16 cellular contexts compared by ENCODE assay signal in genomic region chr21:26800001-26800400, GRCh38. TPM values are rescaled to one million over a fixed set of nuclear protein-coding genes. Genes with fewer than 3 reads are reported as not detected.
DNase-seq lines count a peak whose midpoint lies in the region; ATAC-seq and TF ChIP-seq lines count a peak whose summit lies in the region.
"Had no signal": no experiment of that assay in that cellular context is flagged by ENCODE, and none has a peak within 500 bp of the region (broad histone marks: within the 10 kb centered on the region; RNA-seq: fewer than 3 reads in every experiment).

No MANE protein-coding gene starts in this region.

- H4K8ac ChIP-seq in IMR-90 (ENCODE audit: low read depth in 2 of 2, low read length in 2 of 2) (peak overlapping the region; percentile 30 to 97), mesenchymal stem cell (ENCODE audit: low read length) (peak overlapping the region; percentile 33)

- WGBS in IMR-90 (ENCODE audit: extremely low coverage in 2 of 2, insufficient read length in 1 of 2), 2 experiments, result no CpG with 5 or more reads among the region's 3 CpGs
- 38 to 40% methylated on average over 3 of the region's 3 CpGs for WGBS in esophagus squamous epithelium, 2 donors
- 67% methylated on average over 3 of the region's 3 CpGs for WGBS in mesenchymal stem cell
- WGBS in testis, 2 donors, result 27 to 29% methylated on average over 3 of the region's 3 CpGs

- intact Hi-C loops in IMR-90 (cut with micrococcal nuclease) (no loop called here), esophagus squamous epithelium (cut with DNase I) (no loop called here), testis (cut with DNase I; ENCODE audit: low total_unique reads) (no loop called here)

- TF ChIP-seq POLR2A in IMR-90 (IDR thresholded peaks at IDR 0.05; ENCODE audit: low read depth, low read length) (no peak), esophagus squamous epithelium (IDR thresholded peaks at IDR 0.05) (no peak), testis (IDR thresholded peaks at IDR 0.05) (no peak)

- no peak for TF ChIP-seq RAD21 in IMR-90 (IDR thresholded peaks at IDR 0.05; ENCODE audit: low read length)

- no peak overlapping the region for H3K4me3 ChIP-seq in IMR-90 (ENCODE audit: insufficient read depth, low read depth, low read length)
- no peak overlapping the region for H3K4me3 ChIP-seq in esophagus squamous epithelium
- no peak overlapping the region for H3K4me3 ChIP-seq in mesenchymal stem cell (ENCODE audit: insufficient read depth in 1 of 2, low read depth in 1 of 2, low read length in 2 of 2)
- no peak overlapping the region for H3K4me3 ChIP-seq in testis
- H3K4me3 ChIP-seq: HAP-1 had no signal

- dilution Hi-C loops in IMR-90 (cut with HindIII; ENCODE audit: low sequenced_read_pairs, unreplicated experiment), result no loop called here

- H2BK5ac ChIP-seq in IMR-90 (ENCODE audit: low read depth, low read length, poor library complexity, severe bottlenecking) (peak overlapping the region; percentile 64), mesenchymal stem cell (ENCODE audit: low read depth, low read length, poor library complexity, severe bottlenecking) (no peak overlapping the region)

- H3K27ac ChIP-seq in IMR-90 (ENCODE audit: insufficient read depth, low read length) (peak overlapping the region; percentile 30; the same call in 1 of the 2 replicates), esophagus squamous epithelium (peak overlapping the region in 3 of 4 donors; percentile 79 to 84 (median 83)), mesenchymal stem cell (ENCODE audit: low read length, poor library complexity, severe bottlenecking) (no peak overlapping the region), testis (peak overlapping the region; percentile 87 to 89)

- H3K18ac ChIP-seq in IMR-90 (ENCODE audit: low read depth, low read length) (peak overlapping the region; percentile 96), mesenchymal stem cell (ENCODE audit: low read depth in 1 of 2, low read length in 2 of 2) (peak overlapping the region; percentile 25 to 40)

- POLR2A ChIA-PET in IMR-90 (lab: Charles Lee; ENCODE audit: unreplicated experiment), result no interaction called here

- H3K9me3 ChIP-seq in IMR-90 (ENCODE audit: control insufficient read depth, insufficient read depth, low read length) (peaks cover 5% of the 10 kb centered on the region), esophagus squamous epithelium (no peaks in the 10 kb centered on the region), mesenchymal stem cell (ENCODE audit: control insufficient read depth, low read length) (no peaks in the 10 kb centered on the region), testis (no peaks in the 10 kb centered on the region)
- H3K9me3 ChIP-seq: HAP-1 had no signal

- TF ChIP-seq CTCF in IMR-90 (conservative IDR thresholded peaks at IDR 0.05; ENCODE audit: low read depth, low read length) (no peak), esophagus squamous epithelium (IDR thresholded peaks at IDR 0.05) (no peak), testis (IDR thresholded peaks at IDR 0.05) (no peak)

- H4K20me1 ChIP-seq in IMR-90 (ENCODE audit: insufficient read depth, low read length), result no peaks in the 10 kb centered on the region

- H4K91ac ChIP-seq in IMR-90 (ENCODE audit: insufficient read depth, low read depth, low read length) (peak overlapping the region; percentile 63; the same call in 1 of the 2 replicates), mesenchymal stem cell (ENCODE audit: low read length) (peak overlapping the region; percentile 87)

- in situ Hi-C loops in IMR-90 (cut with MboI; ENCODE audit: low sequenced_read_pairs), result no loop called here

- H3K79me1 ChIP-seq in IMR-90 (ENCODE audit: low read depth in 1 of 2, low read length in 2 of 2) (no peaks in the 10 kb centered on the region), mesenchymal stem cell (replicated peaks; ENCODE audit: low read length, poor library complexity, severe bottlenecking) (no peaks in the 10 kb centered on the region)

- peak overlapping the region; percentile 54 for H3K14ac ChIP-seq in IMR-90 (replicated peaks; ENCODE audit: low read depth, low read length)
- no peak overlapping the region for H3K14ac ChIP-seq in mesenchymal stem cell (ENCODE audit: low read length in 2 of 2)

- peak; percentile 15 for DNase-seq in IMR-90
- no peak for DNase-seq in esophagus squamous epithelium (lab: John Stamatoyannopoulos, UW)
- DNase-seq in mesenchymal stem cell, result no peak
- DNase-seq in testis, result peak; percentile 83
- DNase-seq in NCI-H1092 (lab: John Stamatoyannopoulos, UW), result no peak
- no peak for DNase-seq in middle frontal gyrus (ENCODE audit: extremely low spot score, low spot score)
- DNase-seq: activated CD8-positive, alpha-beta memory T cell treated with anti-CD3 and anti-CD28 coated beads for 24 hours; amygdala; Caco-2; dermis blood vessel endothelial cell; GF-D8; RPMI8226 had no signal

- H2AK5ac ChIP-seq in IMR-90 (ENCODE audit: low read depth, low read length), result peak overlapping the region; percentile 85
- H2AK5ac ChIP-seq in mesenchymal stem cell (ENCODE audit: low read length, severe bottlenecking), result no peak overlapping the region

- CTCF ChIA-PET in IMR-90 (lab: Yijun Ruan, JAX), result no interaction called here

- ATAC-seq in IMR-90 (ENCODE audit: low read depth), result no peak
- ATAC-seq in GM21619 (IDR thresholded peaks at IDR 0.05; ENCODE audit: unreplicated experiment), result no peak
- ATAC-seq in GM19395 (IDR thresholded peaks at IDR 0.05; ENCODE audit: unreplicated experiment), result no peak

- BruUV-seq in IMR-90 (replicated peaks; lab: Mats Ljungman, UMichigan), result no TSS peak

- H2AFZ ChIP-seq in IMR-90 (replicated peaks; ENCODE audit: low read length, poor library complexity) (peak overlapping the region; percentile 8), mesenchymal stem cell (ENCODE audit: low read depth, low read length) (no peak overlapping the region)

- peak overlapping the region; percentile 98 for H2BK15ac ChIP-seq in IMR-90 (ENCODE audit: low read depth, low read length)
- H2BK15ac ChIP-seq in mesenchymal stem cell (ENCODE audit: low read depth, poor library complexity, severe bottlenecking), result peak overlapping the region; percentile 26

- H3K36me3 ChIP-seq in IMR-90 (ENCODE audit: control insufficient read depth, insufficient read depth, low read length) (no peaks in the 10 kb centered on the region), esophagus squamous epithelium (no peaks in the 10 kb centered on the region), mesenchymal stem cell (ENCODE audit: control insufficient read depth in 1 of 2, insufficient read depth in 2 of 2, low read depth in 1 of 2, low read length in 2 of 2) (no peaks in the 10 kb centered on the region), testis (ENCODE audit: low read depth, missing control alignments) (no peaks in the 10 kb centered on the region)
- H3K36me3 ChIP-seq: HAP-1 had no signal

- H3K23ac ChIP-seq in IMR-90 (ENCODE audit: low read depth, low read length), result no peak overlapping the region
- H3K23ac ChIP-seq in mesenchymal stem cell (ENCODE audit: low read length in 2 of 2), result no peak overlapping the region

- no peaks in the 10 kb centered on the region for H3K27me3 ChIP-seq in IMR-90 (ENCODE audit: control insufficient read depth, insufficient read depth, low read length)
- no peaks in the 10 kb centered on the region for H3K27me3 ChIP-seq in esophagus squamous epithelium
- H3K27me3 ChIP-seq in mesenchymal stem cell (ENCODE audit: control insufficient read depth in 1 of 2, insufficient read depth in 1 of 2, low read length in 2 of 2), result no peaks in the 10 kb centered on the region
- no peaks in the 10 kb centered on the region for H3K27me3 ChIP-seq in testis

- H3K9ac ChIP-seq in IMR-90 (ENCODE audit: low read depth, low read length), result no peak overlapping the region
- no peak overlapping the region for H3K9ac ChIP-seq in mesenchymal stem cell (ENCODE audit: low read length)

- peak overlapping the region; percentile 51 to 79 for H2BK12ac ChIP-seq in mesenchymal stem cell (ENCODE audit: low read length in 2 of 2)

- H3K56ac ChIP-seq in IMR-90 (ENCODE audit: extremely low read depth, insufficient read depth, low read length), result no peak overlapping the region

- peak overlapping the region; percentile 75 for H2BK20ac ChIP-seq in IMR-90 (ENCODE audit: low read depth, low read length)

- H2BK120ac ChIP-seq in IMR-90 (ENCODE audit: low read depth, low read length) (peak overlapping the region; percentile 64), mesenchymal stem cell (ENCODE audit: low read depth, low read length) (peak overlapping the region; percentile 27)

- H4K5ac ChIP-seq in IMR-90 (ENCODE audit: low read depth, low read length), result peak overlapping the region; percentile 88

- no peak overlapping the region for H2AK9ac ChIP-seq in IMR-90 (replicated peaks; ENCODE audit: low read depth, low read length, poor library complexity)

- H3K4ac ChIP-seq in IMR-90 (ENCODE audit: low read depth, low read length), result peak overlapping the region; percentile 45
- peak overlapping the region in 1 of 2 experiments; percentile 52 for H3K4ac ChIP-seq in mesenchymal stem cell (ENCODE audit: low read depth in 1 of 2, low read length in 2 of 2)

- H3K4me1 ChIP-seq in IMR-90 (ENCODE audit: control insufficient read depth, insufficient read depth, low read length), result peaks cover 22% of the 10 kb centered on the region
- peaks cover 0 to 22% (median 4%) of the 10 kb centered on the region in 3 donors for H3K4me1 ChIP-seq in esophagus squamous epithelium
- peaks cover 2% of the 10 kb centered on the region for H3K4me1 ChIP-seq in mesenchymal stem cell (ENCODE audit: control insufficient read depth, insufficient read depth, low read depth, low read length)
- H3K4me1 ChIP-seq in testis, result peaks cover 31% of the 10 kb centered on the region
- H3K4me1 ChIP-seq: Caco-2 had no signal

- no peaks in the 10 kb centered on the region for H3K9me1 ChIP-seq in IMR-90 (ENCODE audit: insufficient read depth, low read length)

- H3K4me2 ChIP-seq in IMR-90 (ENCODE audit: low read depth, low read length) (no peak overlapping the region), mesenchymal stem cell (ENCODE audit: low read length, poor library complexity, severe bottlenecking) (no peak overlapping the region)

TF ChIP-seq in IMR-90, 13 proteins besides CTCF, POLR2A, EP300 and RAD21 (continues in another document):
- no peak for TF ChIP-seq SMC3 (IDR thresholded peaks at IDR 0.05; ENCODE audit: low read depth, low read length)

RNA-seq across cellular contexts. Expression of gene ADAMTS1, which starts 45.2 kb away (rescaled TPM):
- total RNA-seq in IMR-90 (2012; rRNA removed) (106 and 116 TPM in 2 replicates), esophagus squamous epithelium (10 to 100 TPM in 3 of 4 donors, 1 to 10 TPM in 1; 2.8 to 33.0 (median 19.3) TPM), testis (10 to 100 TPM; 31.3 to 33.7 TPM)
- polyA plus RNA-seq in IMR-90 (2012; rRNA removed) (317 and 336 TPM in 2 replicates), testis (ENCODE audit: insufficient read depth, low read depth, low replicate concordance) (15.9 TPM)
- 78.5 and 82.1 TPM in 2 replicates for polyA plus RNA-seq in IMR-90 (2012; cell fraction: cytosol; rRNA removed)
- polyA plus RNA-seq in IMR-90 (2012; cell fraction: nucleus; rRNA removed; ENCODE audit: low replicate concordance), result 226 and 359 TPM in 2 replicates
- 75.4 TPM for polyA plus RNA-seq in mesenchymal stem cell (2013, experiment 1 of 2)
- 67.0 TPM for polyA plus RNA-seq in mesenchymal stem cell (2013, experiment 2 of 2)
- total RNA-seq: Caco-2 had no signal
- polyA plus RNA-seq: IgD-negative memory B cell had no signal

Comparison
In these comparisons a context has a peak if more than half of its experiments do, and no peak if none do; other contexts are left out.
1. DNase-seq: peak in IMR-90 (single experiment) and testis (single experiment); none in esophagus squamous epithelium (single experiment), mesenchymal stem cell (single experiment), NCI-H1092 (single experiment) and middle frontal gyrus (single experiment).